1 cellular context compared by ENCODE assay signal in genomic region chrX:129496625-129497024, GRCh38.
TF ChIP-seq lines count a peak whose summit lies in the region.

No MANE protein-coding gene starts in this region.

TF ChIP-seq in HCT116, 20 proteins besides CTCF, POLR2A, EP300 and RAD21 (continued from another document):
- TF ChIP-seq EGR1 (IDR thresholded peaks at IDR 0.05; ENCODE audit: low read depth) (no peak), CBX3 (IDR thresholded peaks at IDR 0.05; ENCODE audit: low read depth) (no peak), MAX (IDR thresholded peaks at IDR 0.05) (no peak), FOSL1 (IDR thresholded peaks at IDR 0.05; ENCODE audit: low read depth) (no peak)
